32 cellular contexts compared by ENCODE assay signal in the genomic region with DNA sequence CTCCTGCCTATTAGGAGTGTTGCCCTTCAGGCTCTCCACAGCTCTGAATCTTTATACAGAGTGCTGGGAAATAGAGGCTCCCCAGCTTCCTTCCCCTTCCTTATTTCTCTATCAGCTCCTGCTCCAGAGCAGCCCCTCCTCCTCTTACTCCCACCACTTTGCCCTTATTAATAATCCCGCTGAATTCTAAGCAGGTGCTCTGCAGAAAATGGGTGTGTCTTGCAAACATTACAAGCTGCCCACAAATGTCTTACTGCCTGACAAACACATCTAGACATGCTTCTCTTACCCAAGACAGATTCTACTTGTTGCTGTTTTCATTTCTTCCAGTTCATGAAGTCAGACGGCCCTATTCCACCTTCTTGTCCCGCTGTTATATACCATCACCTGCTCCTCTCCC.
"Had no signal": no experiment of that assay in that cellular context is flagged by ENCODE, and none has a peak within 500 bp of the region (broad histone marks: within the 10 kb centered on the region; RNA-seq: fewer than 3 reads in every experiment).

No MANE protein-coding gene starts in this region.

- H3K9me3 ChIP-seq: ascending aorta, MG63, Peyer's patch had no signal

- H3K4me1 ChIP-seq: ascending aorta, Peyer's patch had no signal

- ATAC-seq: activated CD8-positive, alpha-beta T cell treated with anti-CD3 and anti-CD28 coated beads for 36 hours; K562; PC-3; Right ventricle myocardium inferior; SK-N-SH treated with all-trans-retinoic acid at 6 μM for 48 hours; T-cell had no signal

- H3K27me3 ChIP-seq: ascending aorta had no signal

- H3K27ac ChIP-seq: ascending aorta, Peyer's patch, WERI-Rb-1 had no signal

- DNase-seq: activated CD4-positive, alpha-beta T cell treated with anti-CD3 and anti-CD28 coated beads for 1 hour; activated CD4-positive, alpha-beta T cell treated with anti-CD3 and anti-CD28 coated beads for 48 hours; activated CD4-positive, CD25-positive, alpha-beta regulatory T cell; activated CD8-positive, alpha-beta T cell treated with anti-CD3 and anti-CD28 coated beads for 36 hours; activated gamma-delta T cell; activated naive CD4-positive, alpha-beta T cell treated with Interleukin-2 at 50 U/mL for 16 hours; activated naive CD8-positive, alpha-beta T cell treated with anti-CD3 and anti-CD28 coated beads, Interleukin-2, amount 10 ng/mL, durations not matched to agents 7 days and 5 days; activated T-cell treated with anti-CD3 and anti-CD28 coated beads, Interleukin-2, amount 50 U/mL, for 24 hours; amygdala; cerebellar nuclear complex; Karpas-422; MG63; NCI-H1092; NCI-H1436 treated with DMSO at 0.1 percent for 48 hours; NCI-H1694 treated with DMSO at 0.1 percent for 48 hours; NCI-H2029; NCI-H2227 treated with DMSO at 0.1 percent for 48 hours; NCI-H446 treated with DMSO at 0.1 percent for 48 hours; NCI-H69; NK-92 treated with Interleukin-12 subunit alpha and Interleukin-12 subunit beta, amount 100 ng/mL, for 24 hours; PC-3; Peyer's patch; RPMI8226; SIG-M5; T-cell; T-helper 2 cell; T-helper 9 cell; WERI-Rb-1 had no signal

- H3K36me3 ChIP-seq: ascending aorta, MG63, Peyer's patch, WERI-Rb-1 had no signal

- H3K4me3 ChIP-seq: ascending aorta, K562, MG63, Peyer's patch had no signal
